10 cellular contexts compared by ENCODE assay signal in the genomic region with DNA sequence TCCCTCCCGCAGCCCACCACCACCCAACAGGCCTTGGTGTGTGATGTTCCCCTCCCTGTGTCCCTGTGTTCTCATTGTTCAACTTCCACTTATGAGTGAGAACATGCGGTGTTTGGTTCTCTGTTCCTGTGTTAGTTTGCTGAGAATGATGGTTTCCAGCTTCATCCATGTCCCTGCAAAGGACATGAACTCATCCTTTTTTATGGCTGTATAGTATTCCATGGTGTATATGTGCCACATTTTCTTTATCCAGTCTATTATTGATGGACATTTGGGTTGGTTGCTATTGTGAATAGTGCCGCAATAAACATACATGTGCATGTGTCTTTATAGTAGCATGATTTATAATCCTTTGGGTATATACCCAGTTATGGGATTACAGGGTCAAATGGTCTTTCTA. TPM values are rescaled to one million over a fixed set of nuclear protein-coding genes. Genes with fewer than 3 reads are reported as not detected.
A peak's percentile ranks its signal among the peaks of the same experiment; 100 is the strongest.
DNase-seq lines count a peak whose midpoint lies in the region; ATAC-seq, FAIRE-seq and TF ChIP-seq lines count a peak whose summit lies in the region.
"Not testable (repeated sequence)": the region's sequence is repeated elsewhere in the genome, so short reads cannot be mapped to it uniquely, and the experiment has no call there.
"Had no signal": no experiment of that assay in that cellular context is flagged by ENCODE, and none has a peak within 500 bp of the region (broad histone marks: within the 10 kb centered on the region; RNA-seq: fewer than 3 reads in every experiment).

No MANE protein-coding gene starts in this region.

- not testable (repeated sequence) for TF ChIP-seq RAD21 in A549 (conservative IDR thresholded peaks at IDR 0.05 in 1 of 2, IDR thresholded peaks at IDR 0.05 in 1 of 2); K562 (CRISPR knock-in tag; conservative IDR thresholded peaks at IDR 0.05 in 1 of 2, IDR thresholded peaks at IDR 0.05 in 1 of 2)

- intact Hi-C loops in K562 (cut with micrococcal nuclease), result not testable (repeated sequence)

- peaks cover 26% of the 10 kb centered on the region for H3K27me3 Mint-ChIP-seq in nephron (ENCODE audit: low read depth)
- peaks cover 24% of the 10 kb centered on the region for H3K27me3 Mint-ChIP-seq in type B pancreatic cell

- not testable (repeated sequence) for H3K4me2 ChIP-seq in A549; K562 (ENCODE audit: insufficient read depth, low read length)

- not testable (repeated sequence) for H3K9me1 ChIP-seq in K562 (ENCODE audit: control insufficient read depth, insufficient read depth, low read length)

- peaks cover 32% of the 10 kb centered on the region for H3K9me3 Mint-ChIP-seq in nephron
- H3K9me3 Mint-ChIP-seq in type B pancreatic cell, result not testable (repeated sequence)

- not testable (repeated sequence) for FAIRE-seq in A549 (lab: Jason Lieb, UNC); K562 (lab: Jason Lieb, UNC)

- not testable (repeated sequence) for H4K20me1 ChIP-seq in K562 (replicated peaks; ENCODE audit: control insufficient read depth, insufficient read depth, low read length)

- CTCF ChIA-PET in A549 (lab: Yijun Ruan, JAX); HEK293 (lab: Yijun Ruan, JAX); K562 (lab: Yijun Ruan, JAX; ENCODE audit: low intra/inter-chr PET ratio): not testable (repeated sequence)

- H3K36me3 Mint-ChIP-seq in nephron (ENCODE audit: low read depth); type B pancreatic cell: not testable (repeated sequence)

- not testable (repeated sequence) for ATAC-seq in A549, K562

- not testable (repeated sequence) for H2AFZ ChIP-seq in K562 (ENCODE audit: low read depth, low read length)

- WGBS in A549 (ENCODE audit: missing lambda C conversion rate), result 76% methylated on average over 3 of the region's 3 CpGs
- WGBS in K562 (ENCODE audit: insufficient coverage, low coverage, missing lambda C conversion rate), result 28% methylated on average over 3 of the region's 3 CpGs

- H3K79me2 ChIP-seq in K562 (ENCODE audit: control insufficient read depth, insufficient read depth, low read length), result not testable (repeated sequence)

- H3K9me3 ChIP-seq in A549; HEK293 (ENCODE audit: control insufficient read depth, insufficient read depth, low read depth, low read length); K562 (replicated peaks; ENCODE audit: control insufficient read depth, insufficient read depth, low read depth, low read length): not testable (repeated sequence)

- in situ Hi-C loops in K562 (cut with MboI), result not testable (repeated sequence)

- H3K9ac ChIP-seq in K562 (ENCODE audit: insufficient read depth in 1 of 2, low read depth in 2 of 2, low read length in 2 of 2), result not testable (repeated sequence)

- TF ChIP-seq EP300 in A549 (IDR thresholded peaks at IDR 0.05); K562 (IDR thresholded peaks at IDR 0.05; ENCODE audit: low read length): not testable (repeated sequence)

- not testable (repeated sequence) for H3K4me1 Mint-ChIP-seq in nephron; type B pancreatic cell (ENCODE audit: unreplicated experiment)

- DNase-seq in A549 (ENCODE audit: low read depth in 1 of 2, low spot score in 1 of 2); K562 (ENCODE audit: extremely low read depth in 1 of 4, low spot score in 3 of 4); type B pancreatic cell (ENCODE audit: extremely low spot score, unreplicated experiment): not testable (repeated sequence)

- H3K4me3 Mint-ChIP-seq in nephron (peak overlapping the region; percentile 21 to 44 (median 42)), type B pancreatic cell (peak overlapping the region; percentile 32)

- H3K27me3 ChIP-seq in K562 (ENCODE audit: control insufficient read depth in 2 of 2, insufficient read depth in 2 of 2, low read length in 2 of 2), result not testable (repeated sequence)

- POLR2A ChIA-PET in A549 (lab: Yijun Ruan, JAX) (interaction anchor here (1.2 kb wide), 1 partner anchor 60 kb away, joined by 3 read pairs; no protein-coding TSS in a partner anchor), K562 (lab: Yijun Ruan, JAX) (interaction anchor here (1.6 kb wide), 1 partner anchor 19 kb away, joined by 3 read pairs; no protein-coding TSS in a partner anchor)
- POLR2A ChIA-PET in HEK293 (lab: Yijun Ruan, JAX), result not testable (repeated sequence)

- TF ChIP-seq CTCF in A549 (IDR thresholded peaks at IDR 0.05); HEK293 (tag by site-specific recombination; IDR thresholded peaks at IDR 0.05); K562 (IDR thresholded peaks at IDR 0.05 in 2 of 3, conservative IDR thresholded peaks at IDR 0.05 in 1 of 3; ENCODE audit: insufficient read depth in 2 of 3, low read depth in 1 of 3, low read length in 3 of 3); nephron (IDR thresholded peaks at IDR 0.05; ENCODE audit: unreplicated experiment in 3 of 3); type B pancreatic cell (conservative IDR thresholded peaks at IDR 0.05): not testable (repeated sequence)

- not testable (repeated sequence) for TF ChIP-seq POLR2A in A549 (IDR thresholded peaks at IDR 0.05; ENCODE audit: low read length); K562 (conservative IDR thresholded peaks at IDR 0.05)

- not testable (repeated sequence) for BruUV-seq in K562 (replicated peaks; lab: Mats Ljungman, UMichigan)

- H3K4me1 ChIP-seq in A549 (peaks cover 10% of the 10 kb centered on the region; the same call in 1 of the 3 replicates), K562 (replicated peaks in 1 of 2; ENCODE audit: control insufficient read depth in 2 of 2, insufficient read depth in 2 of 2, low read length in 2 of 2) (peaks cover 3 to 11% of the 10 kb centered on the region in 2 experiments; a peak in 3 of 5 replicates)
- not testable (repeated sequence) for H3K4me1 ChIP-seq in HEK293 (ENCODE audit: control insufficient read depth, insufficient read depth, low read length)

- not testable (repeated sequence) for H3K27ac Mint-ChIP-seq in nephron, type B pancreatic cell

- H3K27ac ChIP-seq in A549; HEK293 (ENCODE audit: extremely low read depth, low read depth, low read length); K562 (ENCODE audit: extremely low read depth, low read depth, low read length): not testable (repeated sequence)

- H3K36me3 ChIP-seq in HEK293 (ENCODE audit: control insufficient read depth in 2 of 2, insufficient read depth in 1 of 2, low read length in 2 of 2); K562 (ENCODE audit: control insufficient read depth, insufficient read depth, low read length): not testable (repeated sequence)

- H3K4me3 ChIP-seq in A549; HEK293 (ENCODE audit: low read depth, low read length); K562: not testable (repeated sequence)

TF ChIP-seq in A549, 52 proteins besides CTCF, POLR2A, EP300 and RAD21:
- 0 out of 2 replicates have a peak, but pooled peaks have one; percentile 50 for TF ChIP-seq KDM1A (IDR thresholded peaks at IDR 0.05; ENCODE audit: low read depth)

TF ChIP-seq in HEK293, 187 proteins besides CTCF, POLR2A, EP300 and RAD21:
- TF ChIP-seq, protein P1, sequence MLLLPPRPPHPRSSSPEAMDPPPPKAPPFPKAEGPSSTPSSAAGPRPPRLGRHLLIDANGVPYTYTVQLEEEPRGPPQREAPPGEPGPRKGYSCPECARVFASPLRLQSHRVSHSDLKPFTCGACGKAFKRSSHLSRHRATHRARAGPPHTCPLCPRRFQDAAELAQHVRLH (tag by site-specific recombination; IDR thresholded peaks at IDR 0.05), result peak; percentile 58; the same call in 1 of the 2 replicates
- TF ChIP-seq ZNF146 (tag by site-specific recombination; IDR thresholded peaks at IDR 0.05), result peak; percentile 94

TF ChIP-seq in K562, 482 proteins besides CTCF, POLR2A, EP300 and RAD21:
- peak; percentile 33 for TF ChIP-seq RBM25 (IDR thresholded peaks at IDR 0.05; ENCODE audit: low read depth, low read length, severe bottlenecking)
- TF ChIP-seq ZNF146 (CRISPR knock-in tag; IDR thresholded peaks at IDR 0.05; ENCODE audit: unreplicated experiment), result peak; percentile 91
- peak; percentile 59 to 70 for TF ChIP-seq KDM1A (IDR thresholded peaks at IDR 0.05)
- TF ChIP-seq PHF20 (IDR thresholded peaks at IDR 0.05; ENCODE audit: partially characterized antibody), result peak; percentile 20
- peak; percentile 84 for TF ChIP-seq BCOR (IDR thresholded peaks at IDR 0.05)
- TF ChIP-seq SMARCA5 (IDR thresholded peaks at IDR 0.05), result peak; percentile 61; the same call in 1 of the 2 replicates
- 0 out of 2 replicates have a peak, but pooled peaks have one; percentile 30 for TF ChIP-seq HDAC2 (IDR thresholded peaks at IDR 0.05)
TF ChIP-seq in K562: peak in this region for 7; not testable (repeated sequence) for 475.

RNA-seq across cellular contexts. Expression of a gene that starts 59.1 kb away (rescaled TPM):
- polyA plus RNA-seq in A549 (2011; rRNA removed) (24.7 TPM in 2 replicates), A549 (2017; fragmentation: RNase III; extraction: RNeasy Plus Mini Kit Qiagen cat#74134 plus additional on column Dnase treatment) (5.3 to 6.6 TPM (median 5.7 TPM) in 3 replicates), K562 (2011; rRNA removed) (6.8 and 11.7 TPM in 2 replicates), K562 (2014; fragmentation: Illumina TruSeq; extraction: Trizol) (7.3 and 9.3 TPM in 2 replicates), K562 (2014; fragmentation: Nextera tagmentation; extraction: Ambion mirVana) (1 to 10 TPM; 1.7 to 3.8 TPM), K562 (2014; rRNA removed) (9.7 and 11.5 TPM in 2 replicates)
- 4.3 and 4.9 TPM in 2 replicates for polyA plus RNA-seq in A549 (2012; cell fraction: cytosol; rRNA removed)
- 2.6 and 4.2 TPM in 2 replicates for polyA plus RNA-seq in A549 (2012; cell fraction: nucleus; rRNA removed)
- 19.1 and 23.7 TPM in 2 replicates for polyA minus RNA-seq in A549 (2011; rRNA and poly(A)+ RNA removed)
- total RNA-seq in K562 (2011; cell fraction: chromatin; rRNA removed; ENCODE audit: low replicate concordance), result 11.2 and 15.6 TPM in 2 replicates
- 5.0 and 5.5 TPM in 2 replicates for total RNA-seq in K562 (2011; cell fraction: nucleolus; rRNA removed)
- 4.9 and 5.2 TPM in 2 replicates for total RNA-seq in K562 (2011; cell fraction: nucleoplasm; rRNA removed)
- total RNA-seq in K562 (2014; rRNA removed) (6.6 and 10.4 TPM in 2 replicates), K562 (2014; rRNA removed; fragmentation: Illumina TruSeq; extraction: Trizol) (10.6 and 11.6 TPM in 2 replicates), K562 (2015; rRNA removed; fragmentation: Illumina TruSeq; extraction: Trizol) (8.8 and 9.2 TPM in 2 replicates), K562 (2021) (8.2 and 8.5 TPM in 2 replicates), type B pancreatic cell (ENCODE audit: low replicate concordance) (25.0 and 26.4 TPM in 2 replicates)
- 3.3 and 3.5 TPM in 2 replicates for polyA plus RNA-seq in K562 (2011; cell fraction: cytosol; rRNA removed)
- 35.6 and 37.0 TPM in 2 replicates for polyA plus RNA-seq in K562 (2011; cell fraction: nucleus; rRNA removed)
- 5.4 and 9.0 TPM in 2 replicates for polyA plus RNA-seq in K562 (2012)
- 4.7 and 8.1 TPM in 2 replicates for polyA minus RNA-seq in K562 (2011; rRNA and poly(A)+ RNA removed)
- polyA minus RNA-seq in K562 (2011; cell fraction: cytosol; rRNA and poly(A)+ RNA removed), result 3.7 and 6.9 TPM in 2 replicates
- polyA minus RNA-seq in K562 (2011; cell fraction: nucleus; rRNA and poly(A)+ RNA removed), result 9.7 TPM in 2 replicates
- total RNA-seq: CD4-positive, alpha-beta T cell; CD8-positive, alpha-beta T cell had no signal
- polyA plus RNA-seq: CD4-positive, alpha-beta memory T cell; CD4-positive, CD25-positive, alpha-beta regulatory T cell; CD8-positive, alpha-beta memory T cell had no signal
